ENCODE assay signal across 14 cellular contexts in the genomic region with DNA sequence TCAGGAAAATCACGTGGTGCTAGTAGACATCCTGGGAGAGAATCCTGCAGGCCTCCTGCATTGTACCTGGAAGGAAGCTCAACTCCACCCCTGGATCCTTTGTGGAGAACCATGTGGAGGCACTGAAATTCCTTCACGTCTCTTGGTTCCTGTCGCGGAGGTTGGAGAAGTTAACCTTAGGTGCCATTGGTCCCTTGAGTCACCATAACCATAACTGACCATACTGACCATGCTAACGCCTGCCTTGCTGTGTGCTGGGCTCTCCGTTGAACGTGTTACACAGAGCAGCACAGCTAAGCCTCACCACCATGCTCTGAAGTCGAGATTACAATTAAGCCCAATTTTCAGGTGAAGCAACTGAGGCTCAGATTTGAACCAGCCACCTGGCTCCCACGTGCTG. TPM values are rescaled to one million over a fixed set of nuclear protein-coding genes. Genes with fewer than 3 reads are reported as not detected.
DNase-seq lines count a peak whose midpoint lies in the region; ATAC-seq and TF ChIP-seq lines count a peak whose summit lies in the region.
"Had no signal": no experiment of that assay in that cellular context is flagged by ENCODE, and none has a peak within 500 bp of the region (broad histone marks: within the 10 kb centered on the region; RNA-seq: fewer than 3 reads in every experiment).

No MANE protein-coding gene starts in this region.

- peaks cover 9% of the 10 kb centered on the region for H3K27me3 Mint-ChIP-seq in neural progenitor cell (ENCODE audit: insufficient read depth, low read depth)

- H2AFZ ChIP-seq in IMR-90 (replicated peaks; ENCODE audit: low read length, poor library complexity) (peak overlapping the region; percentile 15), neural progenitor cell (replicated peaks) (no peak overlapping the region)

- POLR2A ChIA-PET in IMR-90 (lab: Charles Lee; ENCODE audit: unreplicated experiment), result no interaction called here

- no peak for TF ChIP-seq RAD21 in IMR-90 (IDR thresholded peaks at IDR 0.05; ENCODE audit: low read length)

- DNase-seq in IMR-90 (no peak), ecto neural progenitor cell (ENCODE audit: low spot score) (peak; percentile 18), neural progenitor cell (ENCODE audit: low spot score) (no peak), ureter (ENCODE audit: low spot score) (peak; percentile 8), NCI-H524 treated with DMSO at 0.1 percent for 48 hours (lab: John Stamatoyannopoulos, UW) (no peak)
- DNase-seq: C1 segment of cervical spinal cord; Calu3; CD4-positive, alpha-beta T cell; DMS 273 treated with DMSO at 0.1 percent for 48 hours; HCEC 1CT; HFFc6 had no signal

- TF ChIP-seq POLR2A in IMR-90 (IDR thresholded peaks at IDR 0.05; ENCODE audit: low read depth, low read length), result no peak

- no peak overlapping the region for H2AK9ac ChIP-seq in IMR-90 (replicated peaks; ENCODE audit: low read depth, low read length, poor library complexity)

- in situ Hi-C loops in IMR-90 (cut with MboI; ENCODE audit: low sequenced_read_pairs), result no loop called here

- H3K4me3 ChIP-seq in IMR-90 (ENCODE audit: insufficient read depth, low read depth, low read length) (no peak overlapping the region), neural progenitor cell (no peak overlapping the region)

- H3K4me3 Mint-ChIP-seq in neural progenitor cell, result peak overlapping the region; percentile 55
- H3K4me3 Mint-ChIP-seq: B cell; CD4-positive, alpha-beta T cell; HFFc6 had no signal

- no peaks in the 10 kb centered on the region for H3K27me3 ChIP-seq in IMR-90 (ENCODE audit: control insufficient read depth, insufficient read depth, low read length)
- H3K27me3 ChIP-seq in neural progenitor cell, result no peaks in the 10 kb centered on the region

- H3K4me2 ChIP-seq in IMR-90 (ENCODE audit: low read depth, low read length) (no peak overlapping the region), neural progenitor cell (peak overlapping the region; percentile 3)

- no peak overlapping the region for H2BK15ac ChIP-seq in IMR-90 (ENCODE audit: low read depth, low read length)

- no peak overlapping the region for H3K18ac ChIP-seq in IMR-90 (ENCODE audit: low read depth, low read length)

- intact Hi-C loops in IMR-90 (cut with micrococcal nuclease), result no loop called here

- H3K27ac Mint-ChIP-seq in neural progenitor cell, result peak overlapping the region; percentile 30
- H3K27ac Mint-ChIP-seq: B cell; CD4-positive, alpha-beta T cell; HFFc6 had no signal

- H3K36me3 ChIP-seq in IMR-90 (ENCODE audit: control insufficient read depth, insufficient read depth, low read length), result peaks cover 20% of the 10 kb centered on the region
- H3K36me3 ChIP-seq in neural progenitor cell, result no peaks in the 10 kb centered on the region

- peaks cover 21% of the 10 kb centered on the region for H3K36me3 Mint-ChIP-seq in neural progenitor cell

- peaks cover 56% of the 10 kb centered on the region for H4K20me1 ChIP-seq in IMR-90 (ENCODE audit: insufficient read depth, low read length)
- H4K20me1 ChIP-seq in neural progenitor cell (ENCODE audit: low read depth), result peaks cover 13% of the 10 kb centered on the region

- no TSS peak for BruUV-seq in IMR-90 (replicated peaks; lab: Mats Ljungman, UMichigan)

- no peak overlapping the region for H2BK20ac ChIP-seq in IMR-90 (ENCODE audit: low read depth, low read length)

- WGBS in IMR-90 (ENCODE audit: extremely low coverage in 2 of 2, insufficient read length in 1 of 2), 2 experiments, result 93% methylated on average over 4 of the region's 9 CpGs; no CpG with 5 or more reads in 1 of the 2 experiments

- H3K4ac ChIP-seq in IMR-90 (ENCODE audit: low read depth, low read length), result no peak overlapping the region

- H3K79me1 ChIP-seq in IMR-90 (ENCODE audit: low read depth in 1 of 2, low read length in 2 of 2), result peaks cover 34 to 61% of the 10 kb centered on the region in 2 experiments

- H2BK5ac ChIP-seq in IMR-90 (ENCODE audit: low read depth, low read length, poor library complexity, severe bottlenecking), result no peak overlapping the region

- no peak overlapping the region for H3K14ac ChIP-seq in IMR-90 (replicated peaks; ENCODE audit: low read depth, low read length)

- H4K8ac ChIP-seq in IMR-90 (ENCODE audit: low read depth in 2 of 2, low read length in 2 of 2), result no peak overlapping the region

- no peak overlapping the region for H3K9ac ChIP-seq in IMR-90 (ENCODE audit: low read depth, low read length)
- H3K9ac ChIP-seq in neural progenitor cell, result no peak overlapping the region

- no peak overlapping the region for H3K23ac ChIP-seq in IMR-90 (ENCODE audit: low read depth, low read length)

- H3K9me1 ChIP-seq in IMR-90 (ENCODE audit: insufficient read depth, low read length), result peaks cover 20% of the 10 kb centered on the region

- H3K4me1 ChIP-seq in IMR-90 (ENCODE audit: control insufficient read depth, insufficient read depth, low read length) (peaks cover 13% of the 10 kb centered on the region), neural progenitor cell (peaks cover 23% of the 10 kb centered on the region)

- no peaks in the 10 kb centered on the region for H3K79me2 ChIP-seq in neural progenitor cell (ENCODE audit: low read depth)

- H2AK5ac ChIP-seq in IMR-90 (ENCODE audit: low read depth, low read length), result no peak overlapping the region

- H2BK120ac ChIP-seq in IMR-90 (ENCODE audit: low read depth, low read length), result no peak overlapping the region

- H4K91ac ChIP-seq in IMR-90 (ENCODE audit: insufficient read depth, low read depth, low read length), result no peak overlapping the region

- TF ChIP-seq CTCF in IMR-90 (conservative IDR thresholded peaks at IDR 0.05; ENCODE audit: low read depth, low read length) (no peak), neural progenitor cell (IDR thresholded peaks at IDR 0.05) (no peak)

- H4K5ac ChIP-seq in IMR-90 (ENCODE audit: low read depth, low read length), result no peak overlapping the region

- ATAC-seq in IMR-90 (ENCODE audit: low read depth), result no peak
- no peak for ATAC-seq in HG03521 (IDR thresholded peaks at IDR 0.05; ENCODE audit: unreplicated experiment)
- ATAC-seq in HG03520 (IDR thresholded peaks at IDR 0.05; ENCODE audit: unreplicated experiment), result no peak

- H3F3A ChIP-seq in neural progenitor cell (ENCODE audit: low read depth), result peaks cover 19% of the 10 kb centered on the region

- H3K27ac ChIP-seq in IMR-90 (ENCODE audit: insufficient read depth, low read length) (no peak overlapping the region), neural progenitor cell (no peak overlapping the region)

- CTCF ChIA-PET in IMR-90 (lab: Yijun Ruan, JAX), result interaction anchor here (0.7 kb wide), 1 partner anchor 57 kb away, joined by 3 read pairs; no protein-coding TSS in a partner anchor

- peaks cover 81% of the 10 kb centered on the region for H3K4me1 Mint-ChIP-seq in neural progenitor cell
- H3K4me1 Mint-ChIP-seq: B cell had no signal

- H3K56ac ChIP-seq in IMR-90 (ENCODE audit: extremely low read depth, insufficient read depth, low read length), result no peak overlapping the region

- no peaks in the 10 kb centered on the region for H3K9me3 ChIP-seq in IMR-90 (ENCODE audit: control insufficient read depth, insufficient read depth, low read length)
- no peaks in the 10 kb centered on the region for H3K9me3 ChIP-seq in neural progenitor cell (ENCODE audit: low read depth)

- no peaks in the 10 kb centered on the region for H3K9me3 Mint-ChIP-seq in neural progenitor cell
- H3K9me3 Mint-ChIP-seq: CD4-positive, alpha-beta T cell; HFFc6 had no signal

- dilution Hi-C loops in IMR-90 (cut with HindIII; ENCODE audit: low sequenced_read_pairs, unreplicated experiment), result no loop called here

TF ChIP-seq in IMR-90, 13 proteins besides CTCF, POLR2A, EP300 and RAD21:
- TF ChIP-seq, protein P1, sequence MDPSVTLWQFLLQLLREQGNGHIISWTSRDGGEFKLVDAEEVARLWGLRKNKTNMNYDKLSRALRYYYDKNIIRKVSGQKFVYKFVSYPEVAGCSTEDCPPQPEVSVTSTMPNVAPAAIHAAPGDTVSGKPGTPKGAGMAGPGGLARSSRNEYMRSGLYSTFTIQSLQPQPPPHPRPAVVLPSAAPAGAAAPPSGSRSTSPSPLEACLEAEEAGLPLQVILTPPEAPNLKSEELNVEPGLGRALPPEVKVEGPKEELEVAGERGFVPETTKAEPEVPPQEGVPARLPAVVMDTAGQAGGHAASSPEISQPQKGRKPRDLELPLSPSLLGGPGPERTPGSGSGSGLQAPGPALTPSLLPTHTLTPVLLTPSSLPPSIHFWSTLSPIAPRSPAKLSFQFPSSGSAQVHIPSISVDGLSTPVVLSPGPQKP (IDR thresholded peaks at IDR 0.05; ENCODE audit: borderline replicate concordance, low read depth, low read length), result no peak
- TF ChIP-seq BHLHE40 (IDR thresholded peaks at IDR 0.05; ENCODE audit: low read depth, low read length) (no peak), CHD1 (IDR thresholded peaks at IDR 0.05; ENCODE audit: low read depth, low read length) (no peak), USF2 (IDR thresholded peaks at IDR 0.05; ENCODE audit: low read depth, low read length) (no peak), MAFK (IDR thresholded peaks at IDR 0.05; ENCODE audit: low read depth, low read length) (no peak), RCOR1 (IDR thresholded peaks at IDR 0.05; ENCODE audit: insufficient replicate concordance, low read length) (no peak), CEBPB (IDR thresholded peaks at IDR 0.05; ENCODE audit: low read depth, low read length) (no peak), RFX5 (IDR thresholded peaks at IDR 0.05; ENCODE audit: low read depth, low read length) (no peak), FOS (IDR thresholded peaks at IDR 0.05; ENCODE audit: low read depth, low read length) (no peak), NFE2L2 (IDR thresholded peaks at IDR 0.05; ENCODE audit: low read depth, low read length) (no peak)
TF ChIP-seq in IMR-90: peak in this region for 0.

RNA-seq across cellular contexts. Expression of gene C14orf132, which starts 18.6 kb away (rescaled TPM):
- total RNA-seq in IMR-90 (2012; rRNA removed), result 6.3 and 6.9 TPM in 2 replicates
- 10.8 and 13.5 TPM in 2 replicates for polyA plus RNA-seq in IMR-90 (2012; rRNA removed)
- 7.1 and 15.4 TPM in 2 replicates for polyA plus RNA-seq in IMR-90 (2012; cell fraction: cytosol; rRNA removed)
- polyA plus RNA-seq in IMR-90 (2012; cell fraction: nucleus; rRNA removed; ENCODE audit: low replicate concordance), result 10.9 and 23.2 TPM in 2 replicates
- total RNA-seq in neural progenitor cell (ENCODE audit: low replicate concordance), result 5.5 and 8.1 TPM in 2 replicates
- 6.7 TPM for total RNA-seq in ureter

Comparison
In these comparisons a context has a peak if more than half of its experiments do, and no peak if none do; other contexts are left out.
1. DNase-seq: peak in ecto neural progenitor cell (single experiment) and ureter (single experiment); none in IMR-90 (single experiment), neural progenitor cell (single experiment) and NCI-H524 treated with DMSO at 0.1 percent for 48 hours (single experiment).